Comparison of ENCODE assay signal across 29 cellular contexts in genomic region chr1:119700326-119700725, GRCh38. TPM values are rescaled to one million over a fixed set of nuclear protein-coding genes. Genes with fewer than 3 reads are reported as not detected.
"Had no signal": no experiment of that assay in that cellular context is flagged by ENCODE, and none has a peak within 500 bp of the region (broad histone marks: within the 10 kb centered on the region; RNA-seq: fewer than 3 reads in every experiment).

No MANE protein-coding gene starts in this region.

- H3K9ac ChIP-seq: neural progenitor cell, parathyroid adenoma had no signal

- H3K4me3 ChIP-seq: neural progenitor cell, ovary, psoas muscle, right lobe of liver, sigmoid colon, suprapubic skin, testis, tibial artery, transverse colon, upper lobe of left lung, vagina had no signal

- H3K4me1 ChIP-seq: parathyroid adenoma, psoas muscle, right lobe of liver, sigmoid colon, suprapubic skin, testis, tibial artery, transverse colon, upper lobe of left lung, vagina had no signal

- H3K36me3 ChIP-seq: neural progenitor cell, ovary, right lobe of liver, sigmoid colon, suprapubic skin, tibial artery, transverse colon, upper lobe of left lung, vagina had no signal

- H3K79me2 ChIP-seq: parathyroid adenoma had no signal

- H3K27me3 ChIP-seq: neural progenitor cell, ovary, right lobe of liver, sigmoid colon, suprapubic skin, testis, tibial artery, transverse colon, upper lobe of left lung, vagina had no signal

- FAIRE-seq: small intestine, urothelium cell line had no signal

- H2AFZ ChIP-seq: neural progenitor cell, parathyroid adenoma had no signal

- H3K9me3 ChIP-seq: suprapubic skin, testis, vagina had no signal

- H3K27ac ChIP-seq: neural progenitor cell, ovary, parathyroid adenoma, psoas muscle, right lobe of liver, sigmoid colon, suprapubic skin, testis, tibial artery, transverse colon, upper lobe of left lung, vagina had no signal

- DNase-seq: naive thymus-derived CD4-positive, alpha-beta T cell; natural killer cell; occipital lobe; ovary; posterior cingulate gyrus; psoas muscle; right cardiac atrium; right lobe of liver; sigmoid colon; small intestine; stimulated activated CD4-positive, alpha-beta T cell treated with anti-CD3 and anti-CD28 coated beads, Interleukin-15, amount 100 ng/mL, for 24 hours; stimulated activated CD4-positive, alpha-beta T cell treated with anti-CD3 and anti-CD28 coated beads, Interleukin-2, amount 100 ng/mL, for 24 hours; stimulated activated CD4-positive, alpha-beta T cell treated with anti-CD3 and anti-CD28 coated beads, Interleukin-2, amount 100 ng/mL, for 48 hours; stimulated activated CD4-positive, alpha-beta T cell treated with anti-CD3 and anti-CD28 coated beads, Interleukin-4, amount 100 ng/mL, for 24 hours; stimulated activated CD8-positive, alpha-beta memory T cell treated with anti-CD3 and anti-CD28 coated beads, Interleukin-4, amount 100 ng/mL, for 48 hours; stimulated activated naive CD4-positive, alpha-beta T cell; stimulated activated naive CD8-positive, alpha-beta T cell treated with anti-CD3 and anti-CD28 coated beads, Interleukin-15, amount 100 ng/mL, for 72 hours; stimulated activated naive CD8-positive, alpha-beta T cell treated with anti-CD3 and anti-CD28 coated beads, Interleukin-15, Interleukin-2, amounts not matched to agents 100 U/mL and 50 U/mL, for 24 hours; substantia nigra; testis; tibial artery; transverse colon; upper lobe of left lung had no signal

- H3K4me2 ChIP-seq: neural progenitor cell had no signal

- ATAC-seq: naive thymus-derived CD4-positive, alpha-beta T cell; natural killer cell; psoas muscle; right cardiac atrium; right lobe of liver; stimulated activated memory B cell treated with anti-CD40 and anti-IgM and Interleukin-4, amounts not matched to agents 10 μg/mL and 1 μg/mL and 100 μg/mL, for 72 hours; stimulated activated naive CD8-positive, alpha-beta T cell treated with anti-CD3 and anti-CD28 coated beads, Interleukin-15, amount 100 ng/mL, for 72 hours; stimulated activated naive CD8-positive, alpha-beta T cell treated with anti-CD3 and anti-CD28 coated beads, Interleukin-15, Interleukin-2, amounts not matched to agents 100 U/mL and 50 U/mL, for 24 hours had no signal

RNA-seq across cellular contexts. Expression of gene ZNF697, which starts 52.3 kb away (rescaled TPM):
- polyA plus RNA-seq: naive thymus-derived CD4-positive, alpha-beta T cell had no signal
